17 cellular contexts compared by ENCODE assay signal in genomic region chr6:170200458-170200891, GRCh38.
A peak's percentile ranks its signal among the peaks of the same experiment; 100 is the strongest.
DNase-seq lines count a peak whose midpoint lies in the region; ATAC-seq, FAIRE-seq and TF ChIP-seq lines count a peak whose summit lies in the region.
"Had no signal": no experiment of that assay in that cellular context is flagged by ENCODE, and none has a peak within 500 bp of the region (broad histone marks: within the 10 kb centered on the region; RNA-seq: fewer than 3 reads in every experiment).

No MANE protein-coding gene starts in this region.

- CTCF ChIA-PET in naive thymus-derived CD4-positive, alpha-beta T cell (lab: Charles Lee) = interaction anchor here (0.8 kb wide), 1 partner anchor 92 kb away, joined by 3 read pairs; no protein-coding TSS in a partner anchor

- H3K9me3 Mint-ChIP-seq in naive thymus-derived CD4-positive, alpha-beta T cell = peaks cover 11 to 29% (median 19%) of the 10 kb centered on the region in 11 donors

- H3K27ac ChIP-seq in colonic mucosa = no peak overlapping the region
- no peak overlapping the region for H3K27ac ChIP-seq in naive thymus-derived CD4-positive, alpha-beta T cell (ENCODE audit: low read depth, low read length)
- H3K27ac ChIP-seq: gastrocnemius medialis, PC-9, right lobe of liver had no signal

- H3K27ac Mint-ChIP-seq in naive thymus-derived CD4-positive, alpha-beta T cell = no peak overlapping the region
- H3K27ac Mint-ChIP-seq: stimulated activated naive CD8-positive, alpha-beta T cell treated with anti-CD3 and anti-CD28 coated beads, Interleukin-15, amount 100 ng/mL, for 72 hours had no signal

- no peak overlapping the region for H3K4me3 Mint-ChIP-seq in naive thymus-derived CD4-positive, alpha-beta T cell
- H3K4me3 Mint-ChIP-seq: central memory CD8-positive, alpha-beta T cell; stimulated activated naive CD8-positive, alpha-beta T cell treated with anti-CD3 and anti-CD28 coated beads, Interleukin-15, amount 100 ng/mL, for 72 hours had no signal

- H3K4me3 ChIP-seq in colonic mucosa = no peak overlapping the region
- H3K4me3 ChIP-seq in naive thymus-derived CD4-positive, alpha-beta T cell (ENCODE audit: low read length) = no peak overlapping the region
- H3K4me3 ChIP-seq: gastrocnemius medialis, PC-9, right lobe of liver had no signal

- POLR2A ChIA-PET in naive thymus-derived CD4-positive, alpha-beta T cell (lab: Charles Lee) = no interaction called here

- intact Hi-C loops in colonic mucosa (cut with DNase I) = no loop called here
- intact Hi-C loops in naive thymus-derived CD4-positive, alpha-beta T cell (cut with micrococcal nuclease) = no loop called here

- H3K4me1 Mint-ChIP-seq in naive thymus-derived CD4-positive, alpha-beta T cell = no peaks in the 10 kb centered on the region

- no peaks in the 10 kb centered on the region for H3K9me3 ChIP-seq in colonic mucosa
- H3K9me3 ChIP-seq in naive thymus-derived CD4-positive, alpha-beta T cell (ENCODE audit: control insufficient read depth in 2 of 3, low read length in 3 of 3) = peaks cover 0 to 7% (median 0%) of the 10 kb centered on the region in 3 experiments
- H3K9me3 ChIP-seq: BE2C, gastrocnemius medialis had no signal

- TF ChIP-seq CTCF in colonic mucosa (IDR thresholded peaks at IDR 0.05) = no peak

- peaks cover 0 to 18% (median 4%) of the 10 kb centered on the region in 5 donors for H3K36me3 Mint-ChIP-seq in naive thymus-derived CD4-positive, alpha-beta T cell

- H3K9ac ChIP-seq in colonic mucosa (ENCODE audit: low read depth in 2 of 2, low read length in 2 of 2) = no peak overlapping the region

- no peaks in the 10 kb centered on the region for H3K27me3 ChIP-seq in colonic mucosa
- H3K27me3 ChIP-seq in naive thymus-derived CD4-positive, alpha-beta T cell (ENCODE audit: control insufficient read depth in 2 of 2, insufficient read depth in 2 of 2, low read length in 2 of 2) = no peaks in the 10 kb centered on the region
- H3K27me3 ChIP-seq: right lobe of liver had no signal

- no peak for ATAC-seq in left lobe of liver
- no peak for ATAC-seq in naive thymus-derived CD4-positive, alpha-beta T cell
- ATAC-seq: gastrocnemius medialis; SK-N-SH treated with all-trans-retinoic acid at 6 μM for 48 hours; stimulated activated naive CD8-positive, alpha-beta T cell treated with anti-CD3 and anti-CD28 coated beads, Interleukin-15, amount 100 ng/mL, for 72 hours had no signal

- H3K36me3 ChIP-seq in colonic mucosa = no peaks in the 10 kb centered on the region
- no peaks in the 10 kb centered on the region for H3K36me3 ChIP-seq in naive thymus-derived CD4-positive, alpha-beta T cell (ENCODE audit: control insufficient read depth in 2 of 3, insufficient read depth in 3 of 3, low read length in 3 of 3)
- H3K36me3 ChIP-seq: BE2C, gastrocnemius medialis, right lobe of liver had no signal

- H3K4me1 ChIP-seq in colonic mucosa = no peaks in the 10 kb centered on the region
- no peaks in the 10 kb centered on the region for H3K4me1 ChIP-seq in naive thymus-derived CD4-positive, alpha-beta T cell (ENCODE audit: control insufficient read depth in 2 of 2, insufficient read depth in 2 of 2, low read length in 2 of 2)
- H3K4me1 ChIP-seq: BE2C, gastrocnemius medialis, right lobe of liver had no signal

- peak; percentile 35 for FAIRE-seq in urothelium cell line (lab: Jason Lieb, UNC)

- peak; percentile 65 for DNase-seq in RPMI7951 (ENCODE audit: low read depth)
- DNase-seq in colonic mucosa = peak; percentile 16
- DNase-seq in left lobe of liver (ENCODE audit: low spot score) = peak; percentile 27
- DNase-seq in urothelium cell line (ENCODE audit: low spot score) = peak; percentile 67
- no peak for DNase-seq in AML-193 (lab: John Stamatoyannopoulos, UW)
- DNase-seq in NCI-H1694 (lab: John Stamatoyannopoulos, UW) = no peak
- no peak for DNase-seq in naive thymus-derived CD4-positive, alpha-beta T cell
- DNase-seq: activated CD4-positive, CD25-positive, alpha-beta regulatory T cell treated with anti-CD3 and anti-CD28 coated beads, Interleukin-2, amount 50 U/mL, for 72 hours; BE2C; gastrocnemius medialis; NCI-H82; occipital lobe; PC-9; right lobe of liver; stimulated activated naive CD8-positive, alpha-beta T cell treated with anti-CD3 and anti-CD28 coated beads, Interleukin-15, amount 100 ng/mL, for 72 hours had no signal

- H3K27me3 Mint-ChIP-seq in naive thymus-derived CD4-positive, alpha-beta T cell = peaks cover under 1 to 12% (median 7%) of the 10 kb centered on the region in 5 donors

Comparison
In these comparisons a context has a peak if more than half of its experiments do, and no peak if none do; other contexts are left out.
1. DNase-seq: peak in RPMI7951 (single experiment), colonic mucosa (single experiment), left lobe of liver (single experiment) and urothelium cell line (single experiment); none in AML-193 (0 of 2), NCI-H1694 (single experiment) and naive thymus-derived CD4-positive, alpha-beta T cell (0 of 9).